ENCODE assay signal across 32 cellular contexts in the genomic region with DNA sequence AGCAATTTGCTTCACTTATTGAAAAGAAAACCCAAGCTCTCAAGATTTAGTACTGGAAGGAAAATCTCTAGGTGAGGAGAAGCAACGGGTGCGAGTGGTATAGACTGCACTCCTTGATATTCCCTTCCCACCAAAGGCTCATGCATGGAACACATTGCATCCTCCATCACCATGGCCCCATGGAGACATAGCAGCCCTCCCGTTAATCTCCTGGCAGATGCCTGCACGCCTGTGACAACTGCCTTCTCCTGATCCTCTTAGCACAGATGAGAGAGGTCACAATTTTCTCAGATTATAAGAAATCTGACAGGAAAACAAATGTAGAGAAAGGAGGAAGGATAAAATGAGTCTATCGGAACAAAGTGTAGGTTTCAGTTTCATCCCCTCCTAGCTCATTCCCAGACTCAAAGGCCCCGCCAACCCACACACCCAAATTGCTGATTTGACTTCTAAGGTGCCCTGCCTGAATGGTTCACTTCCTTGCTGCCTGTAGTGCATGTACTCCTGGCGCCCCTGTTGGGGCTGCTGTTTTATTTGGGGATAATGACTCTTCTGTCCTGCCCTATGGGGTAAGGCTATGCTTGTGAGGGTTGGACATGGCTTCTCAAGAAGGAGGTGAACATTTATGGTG. TPM values are rescaled to one million over a fixed set of nuclear protein-coding genes. Genes with fewer than 3 reads are reported as not detected.
DNase-seq lines count a peak whose midpoint lies in the region; ATAC-seq and TF ChIP-seq lines count a peak whose summit lies in the region.
"Had no signal": no experiment of that assay in that cellular context is flagged by ENCODE, and none has a peak within 500 bp of the region (broad histone marks: within the 10 kb centered on the region; RNA-seq: fewer than 3 reads in every experiment).

No MANE protein-coding gene starts in this region.

- H3K9me3 Mint-ChIP-seq in activated CD4-positive, alpha-beta T cell treated with anti-CD3 and anti-CD28 coated beads, Interleukin-2, amount 10 ng/mL, durations not matched to agents 24 days and 14 days: no peaks in the 10 kb centered on the region
- no peaks in the 10 kb centered on the region for H3K9me3 Mint-ChIP-seq in natural killer cell treated with Interleukin-12 subunit alpha and Interleukin-12 subunit beta and Interleukin-15 and Interleukin-18, amount 100 ng/mL, for 72 hours
- H3K9me3 Mint-ChIP-seq in natural killer cell (no peaks in the 10 kb centered on the region), glutamatergic neuron (ENCODE audit: unreplicated experiment) (peaks cover 7% of the 10 kb centered on the region)
- no peaks in the 10 kb centered on the region for H3K9me3 Mint-ChIP-seq in stimulated activated effector memory CD8-positive, alpha-beta T cell treated with anti-CD3 and anti-CD28 coated beads, Interleukin-12 subunit alpha, Interleukin-12 subunit beta, amount 100 ng/mL, for 72 hours
- H3K9me3 Mint-ChIP-seq: T-cell had no signal

- H3K4me3 ChIP-seq in WERI-Rb-1 (ENCODE audit: low read depth, low read length): no peak overlapping the region; the same call in 1 of the 2 replicates
- H3K4me3 ChIP-seq: HAP-1, tibial nerve had no signal

- H3K36me3 Mint-ChIP-seq in activated CD4-positive, alpha-beta T cell treated with anti-CD3 and anti-CD28 coated beads, Interleukin-2, amount 10 ng/mL, durations not matched to agents 24 days and 14 days (ENCODE audit: low read depth): peaks cover 3% of the 10 kb centered on the region
- H3K36me3 Mint-ChIP-seq in natural killer cell treated with Interleukin-12 subunit alpha and Interleukin-12 subunit beta and Interleukin-15 and Interleukin-18, amount 100 ng/mL, for 72 hours: no peaks in the 10 kb centered on the region
- H3K36me3 Mint-ChIP-seq in natural killer cell: no peaks in the 10 kb centered on the region
- no peaks in the 10 kb centered on the region for H3K36me3 Mint-ChIP-seq in stimulated activated effector memory CD8-positive, alpha-beta T cell treated with anti-CD3 and anti-CD28 coated beads, Interleukin-12 subunit alpha, Interleukin-12 subunit beta, amount 100 ng/mL, for 72 hours
- H3K36me3 Mint-ChIP-seq in glutamatergic neuron (ENCODE audit: unreplicated experiment): no peaks in the 10 kb centered on the region
- H3K36me3 Mint-ChIP-seq: CD4-positive, CD25-positive, alpha-beta regulatory T cell; T-cell had no signal

- H3K27ac Mint-ChIP-seq in activated CD4-positive, alpha-beta T cell treated with anti-CD3 and anti-CD28 coated beads, Interleukin-2, amount 10 ng/mL, durations not matched to agents 24 days and 14 days: no peak overlapping the region
- no peak overlapping the region for H3K27ac Mint-ChIP-seq in natural killer cell treated with Interleukin-12 subunit alpha and Interleukin-12 subunit beta and Interleukin-15 and Interleukin-18, amount 100 ng/mL, for 72 hours
- no peak overlapping the region for H3K27ac Mint-ChIP-seq in natural killer cell
- H3K27ac Mint-ChIP-seq in stimulated activated effector memory CD8-positive, alpha-beta T cell treated with anti-CD3 and anti-CD28 coated beads, Interleukin-12 subunit alpha, Interleukin-12 subunit beta, amount 100 ng/mL, for 72 hours: no peak overlapping the region
- H3K27ac Mint-ChIP-seq in glutamatergic neuron (ENCODE audit: unreplicated experiment): no peak overlapping the region
- H3K27ac Mint-ChIP-seq: CD4-positive, CD25-positive, alpha-beta regulatory T cell; T-cell had no signal

- H3K4me3 Mint-ChIP-seq in activated CD4-positive, alpha-beta T cell treated with anti-CD3 and anti-CD28 coated beads, Interleukin-2, amount 10 ng/mL, durations not matched to agents 24 days and 14 days: no peak overlapping the region
- H3K4me3 Mint-ChIP-seq in natural killer cell treated with Interleukin-12 subunit alpha and Interleukin-12 subunit beta and Interleukin-15 and Interleukin-18, amount 100 ng/mL, for 72 hours: no peak overlapping the region
- H3K4me3 Mint-ChIP-seq in natural killer cell: no peak overlapping the region
- H3K4me3 Mint-ChIP-seq in stimulated activated effector memory CD8-positive, alpha-beta T cell treated with anti-CD3 and anti-CD28 coated beads, Interleukin-12 subunit alpha, Interleukin-12 subunit beta, amount 100 ng/mL, for 72 hours: no peak overlapping the region
- no peak overlapping the region for H3K4me3 Mint-ChIP-seq in glutamatergic neuron (ENCODE audit: unreplicated experiment)
- H3K4me3 Mint-ChIP-seq: CD4-positive, CD25-positive, alpha-beta regulatory T cell; T-cell had no signal

- no peaks in the 10 kb centered on the region for H3K36me3 ChIP-seq in WERI-Rb-1
- H3K36me3 ChIP-seq: brain microvascular endothelial cell, HAP-1, tibial nerve had no signal

- TF ChIP-seq CTCF in natural killer cell (IDR thresholded peaks at IDR 0.05) (no peak), WERI-Rb-1 (IDR thresholded peaks at IDR 0.05; ENCODE audit: low read depth, low read length) (no peak), glutamatergic neuron (IDR thresholded peaks at IDR 0.05; ENCODE audit: partially characterized antibody, unreplicated experiment) (no peak)

- intact Hi-C loops in activated CD4-positive, alpha-beta T cell treated with anti-CD3 and anti-CD28 coated beads, Interleukin-2, amount 10 ng/mL, durations not matched to agents 24 days and 14 days (cut with micrococcal nuclease): no loop called here
- intact Hi-C loops in natural killer cell (cut with micrococcal nuclease): no loop called here

- peak; percentile 64 for DNase-seq in activated CD4-positive, alpha-beta T cell treated with anti-CD3 and anti-CD28 coated beads, Interleukin-2, amount 10 ng/mL, durations not matched to agents 24 days and 14 days
- DNase-seq in activated CD4-positive, alpha-beta T cell treated with anti-CD3 and anti-CD28 coated beads for 4 hours: no peak
- DNase-seq in natural killer cell treated with Interleukin-12 subunit alpha and Interleukin-12 subunit beta and Interleukin-15 and Interleukin-18, amount 100 ng/mL, for 72 hours (ENCODE audit: low spot score): peak; percentile 49
- DNase-seq in natural killer cell (no peak), WERI-Rb-1 (peak; percentile 87), SIG-M5 (lab: John Stamatoyannopoulos, UW) (no peak), glutamatergic neuron (no peak)
- DNase-seq in stimulated activated effector memory CD8-positive, alpha-beta T cell treated with anti-CD3 and anti-CD28 coated beads, Interleukin-12 subunit alpha, Interleukin-12 subunit beta, amount 100 ng/mL, for 72 hours (ENCODE audit: low spot score in 2 of 2): no peak
- DNase-seq: activated CD4-positive, CD25-positive, alpha-beta regulatory T cell; activated gamma-delta T cell; AML-193; amniotic stem cell; brain microvascular endothelial cell; Calu3; CD4-positive, CD25-positive, alpha-beta regulatory T cell; cerebellar nuclear complex; dermis blood vessel endothelial cell; DND-41; GF-D8; KG1; mammary epithelial cell; NCI-H1417 treated with DMSO at 0.1 percent for 48 hours; NCI-H2081 treated with DMSO at 0.1 percent for 48 hours; NCI-H226; T-cell had no signal

- H3K27ac ChIP-seq in WERI-Rb-1: no peak overlapping the region
- H3K27ac ChIP-seq: brain microvascular endothelial cell, HL-60, tibial nerve had no signal

- H3K27me3 Mint-ChIP-seq in activated CD4-positive, alpha-beta T cell treated with anti-CD3 and anti-CD28 coated beads, Interleukin-2, amount 10 ng/mL, durations not matched to agents 24 days and 14 days: no peaks in the 10 kb centered on the region
- H3K27me3 Mint-ChIP-seq in natural killer cell treated with Interleukin-12 subunit alpha and Interleukin-12 subunit beta and Interleukin-15 and Interleukin-18, amount 100 ng/mL, for 72 hours: peaks cover 0 to 4% of the 10 kb centered on the region in 2 donors
- H3K27me3 Mint-ChIP-seq in natural killer cell (ENCODE audit: low read depth in 2 of 2) (peaks cover 0 to 13% of the 10 kb centered on the region in 2 donors), glutamatergic neuron (ENCODE audit: unreplicated experiment) (no peaks in the 10 kb centered on the region)

- no peaks in the 10 kb centered on the region for H3K9me3 ChIP-seq in WERI-Rb-1 (ENCODE audit: severe bottlenecking)
- H3K9me3 ChIP-seq: HAP-1, tibial nerve had no signal

- no peaks in the 10 kb centered on the region for H3K27me3 ChIP-seq in WERI-Rb-1 (ENCODE audit: insufficient read depth, low read depth, severe bottlenecking)
- H3K27me3 ChIP-seq: brain microvascular endothelial cell, tibial nerve had no signal

- H3K4me1 Mint-ChIP-seq in activated CD4-positive, alpha-beta T cell treated with anti-CD3 and anti-CD28 coated beads, Interleukin-2, amount 10 ng/mL, durations not matched to agents 24 days and 14 days: peaks cover 22% of the 10 kb centered on the region
- H3K4me1 Mint-ChIP-seq in natural killer cell treated with Interleukin-12 subunit alpha and Interleukin-12 subunit beta and Interleukin-15 and Interleukin-18, amount 100 ng/mL, for 72 hours (ENCODE audit: low read depth in 2 of 2): peaks cover 6 to 11% of the 10 kb centered on the region in 2 donors
- H3K4me1 Mint-ChIP-seq in natural killer cell: peaks cover 0 to 5% of the 10 kb centered on the region in 2 donors
- H3K4me1 Mint-ChIP-seq in stimulated activated effector memory CD8-positive, alpha-beta T cell treated with anti-CD3 and anti-CD28 coated beads, Interleukin-12 subunit alpha, Interleukin-12 subunit beta, amount 100 ng/mL, for 72 hours: peaks cover 17% of the 10 kb centered on the region
- peaks cover 5% of the 10 kb centered on the region for H3K4me1 Mint-ChIP-seq in glutamatergic neuron (ENCODE audit: low read depth, unreplicated experiment)
- H3K4me1 Mint-ChIP-seq: CD4-positive, CD25-positive, alpha-beta regulatory T cell had no signal

- peak in 1 of 2 donors; percentile 44 for ATAC-seq in natural killer cell treated with Interleukin-12 subunit alpha and Interleukin-12 subunit beta and Interleukin-15 and Interleukin-18, amount 100 ng/mL, for 72 hours
- ATAC-seq in natural killer cell: no peak
- peak; percentile 75 for ATAC-seq in stimulated activated effector memory CD8-positive, alpha-beta T cell treated with anti-CD3 and anti-CD28 coated beads, Interleukin-12 subunit alpha, Interleukin-12 subunit beta, amount 100 ng/mL, for 72 hours
- ATAC-seq: esophagus mucosa, T-cell had no signal

RNA-seq across cellular contexts. Expression of gene PLXNA4, which starts 50.0 kb away (rescaled TPM):
- total RNA-seq in activated CD4-positive, alpha-beta T cell treated with anti-CD3 and anti-CD28 coated beads, Interleukin-2, amount 10 ng/mL, durations not matched to agents 24 days and 14 days: 0.54 and 0.70 TPM in 2 replicates
- under 1 TPM; 0.14 to 0.21 TPM for total RNA-seq in natural killer cell treated with Interleukin-12 subunit alpha and Interleukin-12 subunit beta and Interleukin-15 and Interleukin-18, amount 100 ng/mL, for 72 hours
- 10 to 100 TPM in 2 of 3 donors, 1 to 10 TPM in 1; 5.1 to 15.3 (median 10.9) TPM for total RNA-seq in natural killer cell
- 16.2 TPM for total RNA-seq in glutamatergic neuron (ENCODE audit: unreplicated experiment)
- total RNA-seq: Calu3, fibroblast of villous mesenchyme, MCF 10A, OCI-LY7 had no signal

Comparison
In these comparisons a context has a peak if more than half of its experiments do, and no peak if none do; other contexts are left out.
1. DNase-seq: peak in activated CD4-positive, alpha-beta T cell treated with anti-CD3 and anti-CD28 coated beads, Interleukin-2, amount 10 ng/mL, durations not matched to agents 24 days and 14 days (single experiment), natural killer cell treated with Interleukin-12 subunit alpha and Interleukin-12 subunit beta and Interleukin-15 and Interleukin-18, amount 100 ng/mL, for 72 hours (single experiment) and WERI-Rb-1 (single experiment); none in activated CD4-positive, alpha-beta T cell treated with anti-CD3 and anti-CD28 coated beads for 4 hours (0 of 2), natural killer cell (single experiment), stimulated activated effector memory CD8-positive, alpha-beta T cell treated with anti-CD3 and anti-CD28 coated beads, Interleukin-12 subunit alpha, Interleukin-12 subunit beta, amount 100 ng/mL, for 72 hours (0 of 2), SIG-M5 (single experiment) and glutamatergic neuron (single experiment).